In the genomic region with DNA sequence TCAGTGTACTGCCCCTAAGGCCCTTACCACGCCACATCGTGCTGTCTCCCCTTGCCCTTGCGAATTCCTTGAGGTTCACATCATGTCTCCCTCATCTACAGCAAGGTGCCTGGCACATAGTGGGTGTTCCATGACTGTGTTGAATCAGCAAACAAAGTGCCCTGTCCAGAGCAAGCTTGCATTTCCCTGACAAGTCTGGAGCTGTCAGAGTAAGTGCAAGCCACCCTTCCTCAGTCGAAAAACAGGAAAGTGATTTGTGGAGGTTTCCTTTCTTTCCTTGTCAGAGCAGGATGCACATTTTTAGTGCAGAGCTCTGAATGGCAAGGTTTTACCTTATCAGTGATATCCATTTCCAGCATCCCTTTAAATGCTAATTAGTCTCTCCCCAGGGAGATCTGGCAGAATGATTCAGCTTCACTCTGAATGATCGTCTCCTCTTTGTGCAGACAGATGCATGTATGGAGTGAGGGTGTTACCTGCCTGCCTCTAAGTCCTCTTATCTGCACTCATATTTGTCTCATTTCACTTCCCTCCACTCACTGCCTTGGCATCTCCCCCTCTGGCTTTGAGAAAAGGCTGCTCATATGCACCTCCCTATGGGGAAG, we compare ENCODE assay signal across 18 cellular contexts.
DNase-seq lines count a peak whose midpoint lies in the region; ATAC-seq, FAIRE-seq and TF ChIP-seq lines count a peak whose summit lies in the region.
"Had no signal": no experiment of that assay in that cellular context is flagged by ENCODE, and none has a peak within 500 bp of the region (broad histone marks: within the 10 kb centered on the region; RNA-seq: fewer than 3 reads in every experiment).

No MANE protein-coding gene starts in this region.

- H3K36me3 Mint-ChIP-seq in astrocyte (ENCODE audit: low read depth, unreplicated experiment), result no peaks in the 10 kb centered on the region

- H3K4me3 Mint-ChIP-seq in astrocyte (ENCODE audit: unreplicated experiment), result no peak overlapping the region
- H3K4me3 Mint-ChIP-seq: activated B cell treated with CpG ODN at 0.5 μM for 24 hours; activated naive CD8-positive, alpha-beta T cell treated with anti-CD3 and anti-CD28 coated beads, Interleukin-2, amount 50 U/mL, for 24 hours had no signal

- no peak overlapping the region for H2AFZ ChIP-seq in astrocyte (ENCODE audit: low read depth, low read length)

- ATAC-seq in GM19324 (IDR thresholded peaks at IDR 0.05; ENCODE audit: low FRiP score, unreplicated experiment) (no peak), GM19463 (IDR thresholded peaks at IDR 0.05; ENCODE audit: unreplicated experiment) (no peak)
- ATAC-seq: activated naive CD8-positive, alpha-beta T cell treated with anti-CD3 and anti-CD28 coated beads, Interleukin-2, amount 50 U/mL, for 24 hours; left lobe of liver had no signal

- peaks cover 2% of the 10 kb centered on the region for H3K27me3 Mint-ChIP-seq in astrocyte (ENCODE audit: low read depth, unreplicated experiment)

- H3K27me3 ChIP-seq in astrocyte (ENCODE audit: insufficient read depth, low read length), result no peaks in the 10 kb centered on the region
- H3K27me3 ChIP-seq in ovary, result no peaks in the 10 kb centered on the region
- H3K27me3 ChIP-seq: BLaER1 had no signal

- H3K36me3 ChIP-seq in astrocyte (ENCODE audit: insufficient read depth, low read length) (no peaks in the 10 kb centered on the region), ovary (no peaks in the 10 kb centered on the region), kidney (ENCODE audit: control insufficient read depth in 1 of 2, insufficient read depth in 2 of 2, low read length in 2 of 2) (no peaks in the 10 kb centered on the region)
- H3K36me3 ChIP-seq: BLaER1, neutrophil had no signal

- no peaks in the 10 kb centered on the region for H3K79me2 ChIP-seq in astrocyte (ENCODE audit: insufficient read depth, low read length)

- WGBS in ovary, 3 donors, result 67 to 68% (median 68%) methylated on average over 5 of the region's 5 CpGs

- intact Hi-C loops in ovary (cut with DNase I) (no loop called here), kidney (cut with DNase I) (no loop called here)

- no peak overlapping the region for H3K9ac ChIP-seq in astrocyte (ENCODE audit: low read length)
- no peak overlapping the region for H3K9ac ChIP-seq in kidney (ENCODE audit: low read length in 2 of 2)
- H3K9ac ChIP-seq: BLaER1 had no signal

- H3K4me2 ChIP-seq in astrocyte (ENCODE audit: low read length), result no peak overlapping the region
- H3K4me2 ChIP-seq: BLaER1 had no signal

- peaks cover 1% of the 10 kb centered on the region for H3K9me3 Mint-ChIP-seq in astrocyte (ENCODE audit: unreplicated experiment)
- H3K9me3 Mint-ChIP-seq: activated B cell treated with CpG ODN at 0.5 μM for 24 hours; activated naive CD8-positive, alpha-beta T cell treated with anti-CD3 and anti-CD28 coated beads, Interleukin-2, amount 50 U/mL, for 24 hours had no signal

- H3K4me1 Mint-ChIP-seq in astrocyte (ENCODE audit: low read depth, unreplicated experiment), result peaks cover 11% of the 10 kb centered on the region
- H3K4me1 Mint-ChIP-seq: activated B cell treated with CpG ODN at 0.5 μM for 24 hours; activated naive CD8-positive, alpha-beta T cell treated with anti-CD3 and anti-CD28 coated beads, Interleukin-2, amount 50 U/mL, for 24 hours had no signal

- H3K27ac ChIP-seq in astrocyte (ENCODE audit: low read depth, low read length) (no peak overlapping the region), ovary (no peak overlapping the region), kidney (ENCODE audit: low read depth in 2 of 2, low read length in 2 of 2) (no peak overlapping the region)
- H3K27ac ChIP-seq: BLaER1, dorsolateral prefrontal cortex, HL-60, neutrophil had no signal

- no peaks in the 10 kb centered on the region for H3K9me3 ChIP-seq in astrocyte (ENCODE audit: insufficient read depth, low read depth, low read length)
- no peaks in the 10 kb centered on the region for H3K9me3 ChIP-seq in ovary
- no peaks in the 10 kb centered on the region for H3K9me3 ChIP-seq in kidney (ENCODE audit: control insufficient read depth in 1 of 2, low read length in 2 of 2)
- H3K9me3 ChIP-seq: BLaER1, neutrophil had no signal

- DNase-seq in GDM1 (lab: John Stamatoyannopoulos, UW) (peak; percentile 74), NCI-H187 treated with DMSO at 0.1 percent for 48 hours (lab: John Stamatoyannopoulos, UW) (peak; percentile 84), astrocyte (ENCODE audit: low read depth) (peak; percentile 60), islet precursor cell (peak; percentile 94), ovary (no peak), kidney (no peak)
- DNase-seq: activated B cell treated with CpG ODN at 0.5 μM for 24 hours; activated naive CD8-positive, alpha-beta T cell treated with anti-CD3 and anti-CD28 coated beads, Interleukin-2, amount 50 U/mL, for 24 hours; dorsolateral prefrontal cortex; foreskin melanocyte; GOT3; small intestine had no signal

- H3K4me3 ChIP-seq in astrocyte (ENCODE audit: insufficient read depth, low read depth, low read length) (no peak overlapping the region), ovary (no peak overlapping the region), kidney (ENCODE audit: low read length in 2 of 2) (no peak overlapping the region)
- H3K4me3 ChIP-seq: BLaER1, dorsolateral prefrontal cortex had no signal

- no peaks in the 10 kb centered on the region for H3K4me1 ChIP-seq in astrocyte (ENCODE audit: insufficient read depth, low read length)
- H3K4me1 ChIP-seq in ovary (ENCODE audit: insufficient read depth), result no peaks in the 10 kb centered on the region
- H3K4me1 ChIP-seq in kidney (ENCODE audit: control insufficient read depth in 1 of 2, insufficient read depth in 1 of 2, low read depth in 1 of 2, low read length in 2 of 2), result no peaks in the 10 kb centered on the region
- H3K4me1 ChIP-seq: BLaER1 had no signal

- TF ChIP-seq CTCF in astrocyte (IDR thresholded peaks at IDR 0.05; ENCODE audit: insufficient read depth, low read depth, low read length), result no peak
- TF ChIP-seq CTCF in ovary (IDR thresholded peaks at IDR 0.05), result no peak
- no peak for TF ChIP-seq CTCF in kidney (IDR thresholded peaks at IDR 0.05; ENCODE audit: borderline replicate concordance, extremely low read depth, insufficient read depth)

- no peak for TF ChIP-seq EP300 in ovary (IDR thresholded peaks at IDR 0.05)

- no peaks in the 10 kb centered on the region for H4K20me1 ChIP-seq in astrocyte (ENCODE audit: insufficient read depth, low read length)
- H4K20me1 ChIP-seq: BLaER1 had no signal

- no peak for FAIRE-seq in astrocyte (lab: Jason Lieb, UNC)
- FAIRE-seq in kidney (lab: Jason Lieb, UNC), result no peak
- FAIRE-seq: small intestine had no signal

- no peak for TF ChIP-seq POLR2A in ovary (IDR thresholded peaks at IDR 0.05)

- H3K27ac Mint-ChIP-seq in astrocyte (ENCODE audit: unreplicated experiment), result no peak overlapping the region
- H3K27ac Mint-ChIP-seq: activated B cell treated with CpG ODN at 0.5 μM for 24 hours; activated naive CD8-positive, alpha-beta T cell treated with anti-CD3 and anti-CD28 coated beads, Interleukin-2, amount 50 U/mL, for 24 hours had no signal

Comparison
In these comparisons a context has a peak if more than half of its experiments do, and no peak if none do; other contexts are left out.
1. DNase-seq: peak in GDM1 (single experiment), NCI-H187 treated with DMSO at 0.1 percent for 48 hours (single experiment), astrocyte (single experiment) and islet precursor cell (single experiment); none in ovary (0 of 5) and kidney (single experiment).